ENCODE assay signal across 29 cellular contexts in genomic region chr17:14354807-14355206, GRCh38.
"Had no signal": no experiment of that assay in that cellular context is flagged by ENCODE, and none has a peak within 500 bp of the region (broad histone marks: within the 10 kb centered on the region; RNA-seq: fewer than 3 reads in every experiment).

No MANE protein-coding gene starts in this region.

- H3K27ac ChIP-seq: adrenal gland, body of pancreas, esophagus muscularis mucosa, foreskin keratinocyte, gastrocnemius medialis had no signal

- ATAC-seq: activated CD4-positive, alpha-beta T cell treated with anti-CD3 and anti-CD28 coated beads for 36 hours; activated CD8-positive, alpha-beta memory T cell treated with anti-CD3 and anti-CD28 coated beads, Interleukin-2, amount 10 ng/mL, durations not matched to agents 7 days and 5 days; activated CD8-positive, alpha-beta T cell treated with anti-CD3 and anti-CD28 coated beads, Interleukin-2, amount 10 ng/mL, durations not matched to agents 7 days and 5 days; activated naive CD8-positive, alpha-beta T cell treated with anti-CD3 and anti-CD28 coated beads, Interleukin-2, amount 50 U/mL, for 24 hours; body of pancreas; effector memory CD8-positive, alpha-beta T cell; foreskin keratinocyte; gastrocnemius medialis had no signal

- H3K36me3 ChIP-seq: adrenal gland, esophagus muscularis mucosa, gastrocnemius medialis had no signal

- H3K9me3 ChIP-seq: adrenal gland, body of pancreas, gastrocnemius medialis had no signal

- H3K27me3 ChIP-seq: adrenal gland, body of pancreas, foreskin keratinocyte, gastrocnemius medialis had no signal

- DNase-seq: activated CD4-positive, alpha-beta memory T cell treated with anti-CD3 and anti-CD28 coated beads for 36 hours; activated CD4-positive, alpha-beta T cell treated with anti-CD3 and anti-CD28 coated beads for 36 hours; activated CD4-positive, alpha-beta T cell treated with anti-CD3 and anti-CD28 coated beads, Interleukin-2, amount 10 ng/mL, durations not matched to agents 24 days and 14 days; activated CD4-positive, CD25-positive, alpha-beta regulatory T cell; activated CD4-positive, CD25-positive, alpha-beta regulatory T cell treated with anti-CD3 and anti-CD28 coated beads, Interleukin-2, amount 50 U/mL, for 72 hours; activated CD8-positive, alpha-beta memory T cell treated with anti-CD3 and anti-CD28 coated beads, Interleukin-2, amount 10 ng/mL, durations not matched to agents 7 days and 5 days; activated CD8-positive, alpha-beta memory T cell treated with anti-CD3 and anti-CD28 coated beads, Interleukin-2, amount 50 U/mL, for 4 hours; activated CD8-positive, alpha-beta T cell treated with anti-CD3 and anti-CD28 coated beads, Interleukin-2, amount 10 ng/mL, durations not matched to agents 7 days and 5 days; activated effector memory CD4-positive, alpha-beta T cell treated with anti-CD3 and anti-CD28 coated beads, Interleukin-2, amount 50 U/mL, for 16 hours; activated naive CD4-positive, alpha-beta T cell treated with anti-CD3 and anti-CD28 coated beads for 36 hours; activated naive CD8-positive, alpha-beta T cell treated with anti-CD3 and anti-CD28 coated beads for 36 hours; activated naive CD8-positive, alpha-beta T cell treated with anti-CD3 and anti-CD28 coated beads, Interleukin-2, amount 50 U/mL, for 24 hours; activated T-cell treated with anti-CD3 and anti-CD28 coated beads, Interleukin-2, amount 50 U/mL, for 1 hour; activated T-cell treated with anti-CD3 and anti-CD28 coated beads, Interleukin-2, amount 50 U/mL, for 48 hours; adrenal gland; amygdala; aorta; body of pancreas; caudate nucleus; cortex of kidney; dermis blood vessel endothelial cell; effector CD4-positive, alpha-beta T cell; effector memory CD8-positive, alpha-beta T cell; erythroblast; foreskin keratinocyte; gastrocnemius medialis; glutamatergic neuron; T-helper 2 cell had no signal

- H3K4me3 ChIP-seq: adrenal gland, body of pancreas, esophagus muscularis mucosa, gastrocnemius medialis had no signal

- H3K4me1 ChIP-seq: adrenal gland, body of pancreas, foreskin keratinocyte, gastrocnemius medialis had no signal
